Comparison of ENCODE assay signal across 11 cellular contexts in the genomic region with DNA sequence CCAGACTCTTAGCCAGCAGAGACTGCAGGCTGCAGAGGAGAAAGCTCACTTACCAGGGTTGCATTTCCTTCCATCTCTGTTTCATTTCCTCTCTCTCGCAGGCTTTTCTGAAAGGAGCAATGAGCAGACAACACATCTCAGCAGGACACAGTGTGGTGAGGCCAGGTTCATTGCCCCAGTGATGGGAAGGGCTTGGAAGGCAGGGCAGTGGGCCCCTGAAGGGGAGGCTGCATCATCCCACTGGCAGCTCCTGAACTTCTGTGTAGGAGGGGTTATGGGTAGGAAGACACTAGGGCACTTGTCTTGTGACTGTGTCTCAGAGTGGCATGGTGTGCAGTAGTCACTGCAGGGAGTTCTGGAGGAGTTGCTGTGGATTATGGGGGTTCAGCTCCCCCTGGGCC.
A peak's percentile ranks its signal among the peaks of the same experiment; 100 is the strongest.
DNase-seq lines count a peak whose midpoint lies in the region; ATAC-seq and TF ChIP-seq lines count a peak whose summit lies in the region.
"Had no signal": no experiment of that assay in that cellular context is flagged by ENCODE, and none has a peak within 500 bp of the region (broad histone marks: within the 10 kb centered on the region; RNA-seq: fewer than 3 reads in every experiment).

No MANE protein-coding gene starts in this region.

- peak; percentile 41 for DNase-seq in GM12864 (ENCODE audit: low read depth)
- peak; percentile 31 for DNase-seq in UCSD-AML1 (lab: John Stamatoyannopoulos, UW; ENCODE audit: unreplicated experiment)
- DNase-seq in activated CD4-positive, CD25-positive, alpha-beta regulatory T cell treated with anti-CD3 and anti-CD28 coated beads, Interleukin-2, amount 50 U/mL, for 72 hours: no peak
- DNase-seq in NCI-H82 treated with DMSO at 0.1 percent for 48 hours (lab: John Stamatoyannopoulos, UW; ENCODE audit: unreplicated experiment): no peak
- DNase-seq in omental fat pad (ENCODE audit: low spot score): no peak
- no peak for DNase-seq in stimulated activated naive CD4-positive, alpha-beta T cell treated with Interleukin-2 at 50 U/mL for 16 hours (lab: John Stamatoyannopoulos, UW)
- DNase-seq: COR-L47, kidney had no signal

- no peak for TF ChIP-seq CTCF in GM12864 (IDR thresholded peaks at IDR 0.05; ENCODE audit: low read depth, low read length, missing control alignments)
- TF ChIP-seq CTCF in omental fat pad (IDR thresholded peaks at IDR 0.05): no peak

- ATAC-seq in GM19455 (IDR thresholded peaks at IDR 0.05; ENCODE audit: unreplicated experiment) (peak; percentile 96), HG03064 (IDR thresholded peaks at IDR 0.05; ENCODE audit: low read depth, unreplicated experiment) (peak; percentile 95), omental fat pad (ENCODE audit: low FRiP score) (no peak)

- H3K4me3 ChIP-seq in GM12864 (ENCODE audit: low read depth, low read length): no peak overlapping the region
- H3K4me3 ChIP-seq: Peyer's patch had no signal

Comparison
In these comparisons a context has a peak if more than half of its experiments do, and no peak if none do; other contexts are left out.
1. DNase-seq: peak in GM12864 (single experiment) and UCSD-AML1 (single experiment); none in activated CD4-positive, CD25-positive, alpha-beta regulatory T cell treated with anti-CD3 and anti-CD28 coated beads, Interleukin-2, amount 50 U/mL, for 72 hours (single experiment), NCI-H82 treated with DMSO at 0.1 percent for 48 hours (single experiment), omental fat pad (single experiment) and stimulated activated naive CD4-positive, alpha-beta T cell treated with Interleukin-2 at 50 U/mL for 16 hours (single experiment).